In the genomic region with DNA sequence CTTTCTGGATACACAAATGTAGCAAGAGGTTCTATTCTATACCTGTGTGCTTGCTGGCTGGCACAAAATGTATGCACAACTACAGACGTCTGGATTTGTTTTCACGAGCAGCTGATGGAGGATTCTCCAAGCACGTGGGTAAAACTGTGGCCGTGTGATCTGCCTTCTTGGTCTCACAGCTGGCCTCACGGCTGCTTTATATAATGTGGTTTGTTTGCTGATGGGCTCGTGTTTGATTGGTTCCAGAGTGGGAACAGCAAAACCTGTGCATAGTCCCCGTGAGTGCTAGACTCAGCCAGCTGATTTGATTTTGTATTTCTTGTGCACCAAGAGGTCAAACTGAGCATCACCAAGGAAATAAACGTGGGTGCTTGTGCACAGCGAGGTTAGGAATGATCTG, we compare ENCODE assay signal across 20 cellular contexts.
DNase-seq lines count a peak whose midpoint lies in the region; TF ChIP-seq lines count a peak whose summit lies in the region.
"Had no signal": no experiment of that assay in that cellular context is flagged by ENCODE, and none has a peak within 500 bp of the region (broad histone marks: within the 10 kb centered on the region; RNA-seq: fewer than 3 reads in every experiment).

No MANE protein-coding gene starts in this region.

- no peak overlapping the region for H3K9ac ChIP-seq in trophoblast cell (ENCODE audit: low read length)

- H3K79me2 ChIP-seq in trophoblast cell (ENCODE audit: control insufficient read depth, insufficient read depth, low read length, poor library complexity), result no peaks in the 10 kb centered on the region

- H3K4me1 Mint-ChIP-seq in brain (peaks cover 43% of the 10 kb centered on the region), osteocyte (ENCODE audit: unreplicated experiment) (peaks cover 25% of the 10 kb centered on the region)
- H3K4me1 Mint-ChIP-seq: central memory CD8-positive, alpha-beta T cell had no signal

- no peak overlapping the region for H2BK12ac ChIP-seq in trophoblast cell (ENCODE audit: low read length)

- no peak for TF ChIP-seq CTCF in brain (conservative IDR thresholded peaks at IDR 0.05)
- no peak for TF ChIP-seq CTCF in osteocyte (IDR thresholded peaks at IDR 0.05)

- H3K14ac ChIP-seq in trophoblast cell (ENCODE audit: low read length), result no peak overlapping the region

- H3K27ac ChIP-seq in trophoblast cell (ENCODE audit: low read depth, low read length), result peak overlapping the region; percentile 62
- H3K27ac ChIP-seq: gastrocnemius medialis, lower lobe of right lung had no signal

- in situ Hi-C loops in ACHN (cut with HindIII; ENCODE audit: low pct_ligation_motif_present, low pct_unique_long_range_greater_than_20kb, low sequenced_read_pairs), result no loop called here

- H3K23ac ChIP-seq in trophoblast cell (ENCODE audit: low read length), result no peak overlapping the region

- no peak overlapping the region for H2AFZ ChIP-seq in trophoblast cell (ENCODE audit: insufficient read depth, low read length, poor library complexity)

- H3K4ac ChIP-seq in trophoblast cell (ENCODE audit: low read depth, low read length), result no peak overlapping the region

- H3K4me3 Mint-ChIP-seq in brain (peak overlapping the region in 3 of 5 experiments; percentile 20 to 83 (median 76)), osteocyte (ENCODE audit: unreplicated experiment) (no peak overlapping the region)
- H3K4me3 Mint-ChIP-seq: activated naive CD4-positive, alpha-beta T cell treated with anti-CD3 and anti-CD28 coated beads for 36 hours; CD4-positive, alpha-beta T cell; central memory CD8-positive, alpha-beta T cell had no signal

- no CpG with 5 or more reads among the region's 9 CpGs for WGBS in trophoblast cell (ENCODE audit: extremely low coverage, insufficient coverage, insufficient read length)

- no peak overlapping the region for H4K8ac ChIP-seq in trophoblast cell (ENCODE audit: low read depth, low read length)

- DNase-seq in NCI-H2171 treated with DMSO at 0.1 percent for 48 hours (lab: John Stamatoyannopoulos, UW) (peak; percentile 13), NCI-H2171 (lab: John Stamatoyannopoulos, UW) (no peak), ELF-1 (ENCODE audit: low read depth, low spot score) (peak; percentile 23), trophoblast cell (no peak), medulla oblongata (ENCODE audit: extremely low spot score) (no peak), ACHN (no peak), osteocyte (ENCODE audit: extremely low spot score, unreplicated experiment) (no peak)
- DNase-seq: activated CD8-positive, alpha-beta memory T cell treated with anti-CD3 and anti-CD28 coated beads for 24 hours; activated naive CD4-positive, alpha-beta T cell treated with anti-CD3 and anti-CD28 coated beads for 36 hours; activated T-cell treated with anti-CD3 and anti-CD28 coated beads, Interleukin-2, amount 50 U/mL, for 48 hours; CD4-positive, alpha-beta T cell; effector memory CD4-positive, alpha-beta T cell; gastrocnemius medialis; kidney; lower lobe of right lung; NCI-H1105 treated with DMSO at 0.1 percent for 48 hours; right cardiac atrium; stimulated activated CD8-positive, alpha-beta memory T cell treated with anti-CD3 and anti-CD28 coated beads, Interleukin-4, amount 100 ng/mL, for 48 hours had no signal

- H2BK5ac ChIP-seq in trophoblast cell (ENCODE audit: low read depth, low read length, poor library complexity), result no peak overlapping the region

- no peak overlapping the region for H3K4me2 ChIP-seq in trophoblast cell (ENCODE audit: low read length)

- H3K27me3 ChIP-seq in trophoblast cell (ENCODE audit: insufficient read depth, low read length), result no peaks in the 10 kb centered on the region
- H3K27me3 ChIP-seq: gastrocnemius medialis had no signal

- H3K4me3 ChIP-seq in trophoblast cell (ENCODE audit: low read depth, low read length), result no peak overlapping the region
- H3K4me3 ChIP-seq: gastrocnemius medialis, lower lobe of right lung had no signal

- no peaks in the 10 kb centered on the region for H3K36me3 ChIP-seq in trophoblast cell (ENCODE audit: control insufficient read depth in 1 of 2, insufficient read depth in 2 of 2, low read length in 2 of 2)
- H3K36me3 ChIP-seq: gastrocnemius medialis, lower lobe of right lung had no signal

- no peak overlapping the region for H2AK5ac ChIP-seq in trophoblast cell (ENCODE audit: low read length)

- peaks cover 4 to 6% of the 10 kb centered on the region in 2 experiments for H3K4me1 ChIP-seq in trophoblast cell (ENCODE audit: control insufficient read depth in 1 of 2, insufficient read depth in 2 of 2, low read length in 2 of 2)
- H3K4me1 ChIP-seq: lower lobe of right lung had no signal

- H3K27me3 Mint-ChIP-seq in brain (peaks cover 5% of the 10 kb centered on the region), osteocyte (ENCODE audit: unreplicated experiment) (peaks cover 16% of the 10 kb centered on the region)

- H3K36me3 Mint-ChIP-seq in brain (no peaks in the 10 kb centered on the region), osteocyte (ENCODE audit: unreplicated experiment) (no peaks in the 10 kb centered on the region)

- no peak overlapping the region for H3K18ac ChIP-seq in trophoblast cell (ENCODE audit: low read length)

- H3K9me3 ChIP-seq in trophoblast cell (ENCODE audit: insufficient read depth, low read depth, low read length), result no peaks in the 10 kb centered on the region
- H3K9me3 ChIP-seq: gastrocnemius medialis, lower lobe of right lung had no signal

- peak overlapping the region in 3 of 5 experiments; percentile 47 to 95 (median 54) for H3K27ac Mint-ChIP-seq in brain
- H3K27ac Mint-ChIP-seq in osteocyte (ENCODE audit: unreplicated experiment), result no peak overlapping the region
- H3K27ac Mint-ChIP-seq: activated naive CD4-positive, alpha-beta T cell treated with anti-CD3 and anti-CD28 coated beads for 36 hours; CD4-positive, alpha-beta T cell had no signal

- H3K9me3 Mint-ChIP-seq in brain, result peaks cover 0 to 7% (median 0%) of the 10 kb centered on the region in 5 experiments
- no peaks in the 10 kb centered on the region for H3K9me3 Mint-ChIP-seq in osteocyte (ENCODE audit: unreplicated experiment)
- H3K9me3 Mint-ChIP-seq: activated naive CD4-positive, alpha-beta T cell treated with anti-CD3 and anti-CD28 coated beads for 36 hours; CD4-positive, alpha-beta T cell; central memory CD8-positive, alpha-beta T cell had no signal

- no peaks in the 10 kb centered on the region for H3K79me1 ChIP-seq in trophoblast cell (ENCODE audit: low read length)

- no peak overlapping the region for H2BK120ac ChIP-seq in trophoblast cell (ENCODE audit: insufficient read depth, low read length, poor library complexity)

- H4K91ac ChIP-seq in trophoblast cell (ENCODE audit: low read depth, low read length), result no peak overlapping the region

- no peak overlapping the region for H4K12ac ChIP-seq in trophoblast cell (ENCODE audit: low read depth, low read length)

Comparison
In these comparisons a context has a peak if more than half of its experiments do, and no peak if none do; other contexts are left out.
1. DNase-seq: peak in NCI-H2171 treated with DMSO at 0.1 percent for 48 hours (single experiment) and ELF-1 (single experiment); none in NCI-H2171 (single experiment), trophoblast cell (0 of 2), medulla oblongata (single experiment), ACHN (single experiment) and osteocyte (single experiment).